In genomic region chr1:6224733-6225132, GRCh38 we compare ENCODE assay signal across 20 cellular contexts. TPM values are rescaled to one million over a fixed set of nuclear protein-coding genes. Genes with fewer than 3 reads are reported as not detected.
DNase-seq lines count a peak whose midpoint lies in the region; ATAC-seq and TF ChIP-seq lines count a peak whose summit lies in the region.
"Had no signal": no experiment of that assay in that cellular context is flagged by ENCODE, and none has a peak within 500 bp of the region (broad histone marks: within the 10 kb centered on the region; RNA-seq: fewer than 3 reads in every experiment).

No MANE protein-coding gene starts in this region.

- H3K4me3 ChIP-seq in Caco-2 (ENCODE audit: low read depth, low read length) (no peak overlapping the region), GM23338 (no peak overlapping the region), MM.1S (ENCODE audit: low read length) (no peak overlapping the region), SJCRH30 (no peak overlapping the region)

- H3K4me1 ChIP-seq in Caco-2 (peaks cover 34% of the 10 kb centered on the region), GM23338 (ENCODE audit: insufficient read depth) (no peaks in the 10 kb centered on the region), MM.1S (ENCODE audit: low read length) (no peaks in the 10 kb centered on the region), SJCRH30 (no peaks in the 10 kb centered on the region)
- H3K4me1 ChIP-seq: BE2C had no signal

- no peak overlapping the region for H3K27ac Mint-ChIP-seq in Caco-2 (ENCODE audit: unreplicated experiment)
- H3K27ac Mint-ChIP-seq in GM23338, result no peak overlapping the region
- no peak overlapping the region for H3K27ac Mint-ChIP-seq in osteocyte (ENCODE audit: unreplicated experiment)

- no peaks in the 10 kb centered on the region for H3K27me3 Mint-ChIP-seq in Caco-2 (ENCODE audit: insufficient read depth, unreplicated experiment)
- peaks cover 16% of the 10 kb centered on the region for H3K27me3 Mint-ChIP-seq in GM23338 (ENCODE audit: insufficient read depth, low read depth, poor library complexity)
- no peaks in the 10 kb centered on the region for H3K27me3 Mint-ChIP-seq in osteocyte (ENCODE audit: unreplicated experiment)
- H3K27me3 Mint-ChIP-seq: CD4-positive, alpha-beta memory T cell had no signal

- H3K27ac ChIP-seq in GM23338 (ENCODE audit: low read depth), result no peak overlapping the region
- no peak overlapping the region for H3K27ac ChIP-seq in MM.1S (ENCODE audit: low read length)
- no peak overlapping the region for H3K27ac ChIP-seq in SJCRH30

- BruUV-seq in Caco-2 (replicated peaks; lab: Mats Ljungman, UMichigan), result no TSS peak

- TF ChIP-seq CTCF in Caco-2 (IDR thresholded peaks at IDR 0.05; ENCODE audit: insufficient read depth in 1 of 2, low read depth in 1 of 2, low read length in 1 of 2, severe bottlenecking in 1 of 2, unreplicated experiment in 1 of 2) (no peak), GM23338 (conservative IDR thresholded peaks at IDR 0.05; ENCODE audit: low read depth in 2 of 2) (no peak; a peak in 1 of 4 replicates), MM.1S (IDR thresholded peaks at IDR 0.05; ENCODE audit: low read length) (no peak), osteocyte (IDR thresholded peaks at IDR 0.05) (no peak)

- no peak overlapping the region for H3K4me3 Mint-ChIP-seq in Caco-2 (ENCODE audit: unreplicated experiment)
- no peak overlapping the region for H3K4me3 Mint-ChIP-seq in GM23338
- H3K4me3 Mint-ChIP-seq in osteocyte (ENCODE audit: unreplicated experiment), result no peak overlapping the region
- H3K4me3 Mint-ChIP-seq: CD4-positive, alpha-beta memory T cell had no signal

- H2AFZ ChIP-seq in GM23338 (no peak overlapping the region), MM.1S (ENCODE audit: low read length) (no peak overlapping the region)

- CTCF ChIA-PET in Caco-2 (lab: Charles Lee), result no interaction called here

- no peaks in the 10 kb centered on the region for H3K9me3 Mint-ChIP-seq in Caco-2 (ENCODE audit: unreplicated experiment)
- no peaks in the 10 kb centered on the region for H3K9me3 Mint-ChIP-seq in GM23338
- no peaks in the 10 kb centered on the region for H3K9me3 Mint-ChIP-seq in osteocyte (ENCODE audit: unreplicated experiment)

- POLR2A ChIA-PET in Caco-2 (lab: Charles Lee), result no interaction called here

- H3K36me3 ChIP-seq in Caco-2 (ENCODE audit: control insufficient read depth, insufficient read depth, low read length) (no peaks in the 10 kb centered on the region), GM23338 (ENCODE audit: insufficient read depth) (peaks cover 41% of the 10 kb centered on the region), MM.1S (replicated peaks; ENCODE audit: insufficient read depth, low read length) (peaks cover 15% of the 10 kb centered on the region), SJCRH30 (peaks cover 58% of the 10 kb centered on the region)

- H3K36me3 Mint-ChIP-seq in Caco-2 (ENCODE audit: insufficient read depth, unreplicated experiment) (peaks cover 75% of the 10 kb centered on the region), GM23338 (ENCODE audit: low read depth) (peaks cover 75% of the 10 kb centered on the region), osteocyte (ENCODE audit: unreplicated experiment) (peaks cover 24% of the 10 kb centered on the region)

- peak; percentile 40 to 72 for DNase-seq in Caco-2
- peak; percentile 11 for DNase-seq in GM23338 (ENCODE audit: low spot score)
- peak; percentile 69 for DNase-seq in RPMI7951 (ENCODE audit: low read depth)
- peak; percentile 72 for DNase-seq in kidney tubule cell (ENCODE audit: low spot score)
- no peak for DNase-seq in MM.1S
- no peak for DNase-seq in SJCRH30
- no peak for DNase-seq in osteocyte (ENCODE audit: extremely low spot score, unreplicated experiment)
- DNase-seq: BE2C; CD4-positive, alpha-beta memory T cell; DMS 273 treated with DMSO at 0.1 percent for 48 hours; EL; NCI-H1048; NCI-H1694; NCI-H2107; NCI-H345; NCI-H526 treated with DMSO at 0.1 percent for 48 hours; SIG-M5 had no signal

- H3K27me3 ChIP-seq in Caco-2 (replicated peaks; ENCODE audit: control insufficient read depth, insufficient read depth, low read length) (no peaks in the 10 kb centered on the region), GM23338 (ENCODE audit: insufficient read depth) (no peaks in the 10 kb centered on the region), MM.1S (replicated peaks; ENCODE audit: insufficient read depth, low read length) (no peaks in the 10 kb centered on the region), SJCRH30 (no peaks in the 10 kb centered on the region)
- H3K27me3 ChIP-seq: BE2C had no signal

- no peak for ATAC-seq in GM23338

- no peak overlapping the region for H3K9ac ChIP-seq in MM.1S (ENCODE audit: low read length)

- H4K20me1 ChIP-seq in GM23338 (replicated peaks; ENCODE audit: insufficient read depth), result peaks cover 38% of the 10 kb centered on the region
- no peaks in the 10 kb centered on the region for H4K20me1 ChIP-seq in MM.1S (ENCODE audit: insufficient read depth, low read length)

- no peaks in the 10 kb centered on the region for H3K9me3 ChIP-seq in Caco-2
- no peaks in the 10 kb centered on the region for H3K9me3 ChIP-seq in MM.1S (replicated peaks; ENCODE audit: insufficient read depth, low read length)
- no peaks in the 10 kb centered on the region for H3K9me3 ChIP-seq in SJCRH30 (replicated peaks)
- H3K9me3 ChIP-seq: BE2C had no signal

- intact Hi-C loops in Caco-2 (cut with micrococcal nuclease; ENCODE audit: unreplicated experiment), result no loop called here

- H3K4me2 ChIP-seq in GM23338 (no peak overlapping the region), MM.1S (ENCODE audit: low read depth, low read length) (no peak overlapping the region)

- no peaks in the 10 kb centered on the region for H3K9me2 ChIP-seq in GM23338 (ENCODE audit: insufficient read depth)
- H3K9me2 ChIP-seq in MM.1S (replicated peaks; ENCODE audit: insufficient read depth, low read length), result no peaks in the 10 kb centered on the region

- no peaks in the 10 kb centered on the region for H3K4me1 Mint-ChIP-seq in Caco-2 (ENCODE audit: low read depth, unreplicated experiment)
- no peaks in the 10 kb centered on the region; the same call in 2 of the 3 replicates for H3K4me1 Mint-ChIP-seq in GM23338
- no peaks in the 10 kb centered on the region for H3K4me1 Mint-ChIP-seq in osteocyte (ENCODE audit: unreplicated experiment)

- H3F3A ChIP-seq in GM23338 (replicated peaks; ENCODE audit: low read depth), result peaks cover 12% of the 10 kb centered on the region; the same call in 1 of the 2 replicates
- H3F3A ChIP-seq in MM.1S (ENCODE audit: insufficient read depth, low read length), result no peaks in the 10 kb centered on the region

- peaks cover 11% of the 10 kb centered on the region for H3K79me2 ChIP-seq in GM23338 (replicated peaks; ENCODE audit: insufficient read depth)
- H3K79me2 ChIP-seq in MM.1S (ENCODE audit: low read length), result peaks cover 4% of the 10 kb centered on the region; the same call in 1 of the 2 replicates

TF ChIP-seq in GM23338, 12 proteins besides CTCF, POLR2A, EP300 and RAD21 (continues in another document):
- no peak for TF ChIP-seq STAT1 (IDR thresholded peaks at IDR 0.05; ENCODE audit: unreplicated experiment)
- TF ChIP-seq NANOG (IDR thresholded peaks at IDR 0.05; ENCODE audit: borderline replicate concordance), result no peak
- no peak for TF ChIP-seq CREB1 (CRISPR knock-in tag; IDR thresholded peaks at IDR 0.05; ENCODE audit: low read depth)

RNA-seq across cellular contexts. Expression of gene ICMT, which starts 11.0 kb away (rescaled TPM):
- total RNA-seq in Caco-2 (2022) (73.6 and 77.6 TPM in 2 replicates), osteocyte (74.7 and 81.1 TPM in 2 replicates)
- total RNA-seq in GM23338 (2014; rRNA removed; shearing (Covaris generic)), result 131 and 145 TPM in 2 replicates
- polyA plus RNA-seq in GM23338 (2016; fragmentation: Nextera tagmentation; extraction: Ambion mirVana), result 25.6 and 27.8 TPM in 2 replicates
- total RNA-seq in RPMI7951 (2014; rRNA removed; shearing (Covaris generic)), result 101 and 105 TPM in 2 replicates
- 109 and 111 TPM in 2 replicates for total RNA-seq in SJCRH30 (2014; rRNA removed; shearing (Covaris generic))

RNA-seq across cellular contexts. Expression of gene RNF207, which starts 18.8 kb away (rescaled TPM):
- 26.1 and 27.4 TPM in 2 replicates for total RNA-seq in Caco-2 (2022)
- 1.5 and 2.9 TPM in 2 replicates for total RNA-seq in GM23338 (2014; rRNA removed; shearing (Covaris generic))
- polyA plus RNA-seq in GM23338 (2016; fragmentation: Nextera tagmentation; extraction: Ambion mirVana), result 1.3 and 1.7 TPM in 2 replicates
- total RNA-seq in RPMI7951 (2014; rRNA removed; shearing (Covaris generic)), result 4.9 and 5.0 TPM in 2 replicates
- total RNA-seq in SJCRH30 (2014; rRNA removed; shearing (Covaris generic)), result not detected in 2 replicates
- 12.4 TPM in 2 replicates for total RNA-seq in osteocyte

RNA-seq across cellular contexts. Expression of gene HES3, which starts 19.2 kb away (rescaled TPM):
- not detected in 2 replicates for total RNA-seq in Caco-2 (2022)
- total RNA-seq in GM23338 (2014; rRNA removed; shearing (Covaris generic)), result 49.7 and 50.4 TPM in 2 replicates
- polyA plus RNA-seq in GM23338 (2016; fragmentation: Nextera tagmentation; extraction: Ambion mirVana), result 7.1 and 7.7 TPM in 2 replicates
- not detected in 2 replicates for total RNA-seq in RPMI7951 (2014; rRNA removed; shearing (Covaris generic))
- total RNA-seq in SJCRH30 (2014; rRNA removed; shearing (Covaris generic)), result not detected in 2 replicates
- not detected in 2 replicates for total RNA-seq in osteocyte
- total RNA-seq: CD4-positive, alpha-beta memory T cell; H4; HT-29 had no signal
- polyA plus RNA-seq: AG04450; CD4-positive, alpha-beta memory T cell had no signal

RNA-seq across cellular contexts. Expression of gene RPL22, which starts 25.3 kb away (rescaled TPM):
- 406 and 418 TPM in 2 replicates for total RNA-seq in Caco-2 (2022)
- total RNA-seq in GM23338 (2014; rRNA removed; shearing (Covaris generic)), result 145 and 149 TPM in 2 replicates
- 818 and 851 TPM in 2 replicates for polyA plus RNA-seq in GM23338 (2016; fragmentation: Nextera tagmentation; extraction: Ambion mirVana)
- total RNA-seq in RPMI7951 (2014; rRNA removed; shearing (Covaris generic)), result 245 and 306 TPM in 2 replicates
- 606 and 680 TPM in 2 replicates for total RNA-seq in SJCRH30 (2014; rRNA removed; shearing (Covaris generic))
- 359 and 373 TPM in 2 replicates for total RNA-seq in osteocyte

RNA-seq across cellular contexts. Expression of gene GPR153, which starts 36.2 kb away (rescaled TPM):
- total RNA-seq in Caco-2 (2022) (2.7 and 3.2 TPM in 2 replicates), osteocyte (4.2 and 4.4 TPM in 2 replicates)
- total RNA-seq in GM23338 (2014; rRNA removed; shearing (Covaris generic)), result 8.8 and 9.0 TPM in 2 replicates
- 1.3 and 1.9 TPM in 2 replicates for polyA plus RNA-seq in GM23338 (2016; fragmentation: Nextera tagmentation; extraction: Ambion mirVana)
- 11.8 and 12.6 TPM in 2 replicates for total RNA-seq in RPMI7951 (2014; rRNA removed; shearing (Covaris generic))
- 58.2 and 61.3 TPM in 2 replicates for total RNA-seq in SJCRH30 (2014; rRNA removed; shearing (Covaris generic))
- polyA plus RNA-seq: CD4-positive, alpha-beta memory T cell had no signal

Comparison
In these comparisons a context has a peak if more than half of its experiments do, and no peak if none do; other contexts are left out.
1. DNase-seq: peak in Caco-2 (2 of 2), GM23338 (single experiment), RPMI7951 (single experiment) and kidney tubule cell (single experiment); none in MM.1S (single experiment), SJCRH30 (0 of 2) and osteocyte (single experiment).
2. RNA of gene HES3, which starts 19.2 kb away (total RNA-seq): 49.7 to 50.4 TPM in GM23338; not detected in Caco-2, not detected in RPMI7951, not detected in SJCRH30 and not detected in osteocyte; every median in the first group is over 10 times any median in the second.